Comparison of ENCODE assay signal across 25 cellular contexts in genomic region chr12:72000969-72001648, GRCh38.
"Had no signal": no experiment of that assay in that cellular context is flagged by ENCODE, and none has a peak within 500 bp of the region (broad histone marks: within the 10 kb centered on the region; RNA-seq: fewer than 3 reads in every experiment).

No MANE protein-coding gene starts in this region.

- H3K27ac ChIP-seq: colonic mucosa, epithelial cell of prostate, esophagus squamous epithelium, gastrocnemius medialis, heart right ventricle, left ventricle myocardium inferior, lower lobe of right lung had no signal

- H3K27me3 ChIP-seq: colonic mucosa, gastrocnemius medialis had no signal

- H3K9me3 ChIP-seq: colonic mucosa, esophagus squamous epithelium, gastrocnemius medialis, heart right ventricle, left ventricle myocardium inferior, lower lobe of right lung, mucosa of descending colon had no signal

- H3K36me3 ChIP-seq: colonic mucosa, esophagus squamous epithelium, gastrocnemius medialis, heart right ventricle, left ventricle myocardium inferior, lower lobe of right lung had no signal

- H3K4me1 ChIP-seq: colonic mucosa, esophagus squamous epithelium, gastrocnemius medialis, heart right ventricle, left ventricle myocardium inferior, lower lobe of right lung had no signal

- FAIRE-seq: endometrium, islet of Langerhans, keratinocyte had no signal

- DNase-seq: colonic mucosa; cortex of kidney; effector CD8-positive, alpha-beta T cell; effector memory CD8-positive, alpha-beta T cell; endodermal cell; erythroblast; esophagus squamous epithelium; foreskin fibroblast; foreskin melanocyte; gastrocnemius medialis; glutamatergic neuron; head of caudate nucleus; heart right ventricle; hippocampal formation; left cardiac atrium; left ventricle myocardium inferior; lower lobe of right lung; mesenchymal stem cell; mucosa of descending colon; naive B cell had no signal

- ATAC-seq: effector memory CD8-positive, alpha-beta T cell; esophagus mucosa; gastrocnemius medialis; heart right ventricle; left cardiac atrium; lower lobe of right lung; mucosa of descending colon had no signal

- H3K4me3 ChIP-seq: colonic mucosa, esophagus squamous epithelium, gastrocnemius medialis, heart right ventricle, left ventricle myocardium inferior, lower lobe of right lung, mucosa of descending colon had no signal
